ENCODE assay signal across 9 cellular contexts in genomic region chr11:96430668-96431067, GRCh38.
"Had no signal": no experiment of that assay in that cellular context is flagged by ENCODE, and none has a peak within 500 bp of the region (broad histone marks: within the 10 kb centered on the region; RNA-seq: fewer than 3 reads in every experiment).

No MANE protein-coding gene starts in this region.

- H3K27ac Mint-ChIP-seq: HFFc6, IgD-negative memory B cell had no signal

- H3K4me3 Mint-ChIP-seq: HFFc6 had no signal

- DNase-seq: GM23248, GOT3, H7, HFFc6 had no signal

- H3K36me3 Mint-ChIP-seq: IgD-negative memory B cell had no signal

- H3K27ac ChIP-seq: GM23248, HL-60 had no signal

- H3K9me3 Mint-ChIP-seq: HFFc6 had no signal

- H3K4me3 ChIP-seq: GM23248, HAP-1 had no signal

- FAIRE-seq: HepG2 had no signal

- ATAC-seq: HCT116, HepG2 had no signal

- H2AFZ ChIP-seq: GM23248 had no signal

- H3K9me3 ChIP-seq: HAP-1 had no signal

- H3K9ac ChIP-seq: GM23248 had no signal

- H3K36me3 ChIP-seq: HAP-1 had no signal
